Comparison of ENCODE assay signal across 10 cellular contexts in the genomic region with DNA sequence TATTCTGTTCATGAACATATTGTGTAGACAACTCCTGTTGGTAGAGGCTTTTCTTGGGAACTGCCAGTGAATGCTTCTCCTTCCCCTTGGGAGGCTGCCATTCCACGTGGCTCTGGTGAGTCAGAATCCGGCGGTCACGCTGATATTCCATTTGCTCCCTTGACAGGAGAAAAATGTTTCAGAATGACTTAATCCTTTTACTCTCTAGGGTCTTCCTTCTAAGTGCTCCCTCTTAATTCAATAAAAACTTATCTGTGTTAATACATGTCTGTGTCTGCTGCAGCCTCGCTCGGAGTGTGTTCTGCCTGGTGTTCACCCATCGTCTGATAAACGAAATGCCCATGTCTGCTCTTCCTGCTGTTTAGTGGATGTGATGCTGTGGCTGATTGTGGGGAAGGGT.
DNase-seq lines count a peak whose midpoint lies in the region; ATAC-seq, FAIRE-seq and TF ChIP-seq lines count a peak whose summit lies in the region.
"Had no signal": no experiment of that assay in that cellular context is flagged by ENCODE, and none has a peak within 500 bp of the region (broad histone marks: within the 10 kb centered on the region; RNA-seq: fewer than 3 reads in every experiment).

No MANE protein-coding gene starts in this region.

- H3K27ac ChIP-seq in Panc1 (ENCODE audit: low read length), result no peak overlapping the region; the same call in 1 of the 2 replicates
- H3K27ac ChIP-seq in neuronal stem cell (replicated peaks; ENCODE audit: low read length), result no peak overlapping the region

- ATAC-seq in Panc1, result peak; percentile 42; the same call in 1 of the 2 replicates

- H2BK5ac ChIP-seq in neuronal stem cell (ENCODE audit: low read length), result no peak overlapping the region

- H3K36me3 ChIP-seq in Panc1 (ENCODE audit: control insufficient read depth, insufficient read depth, low read length), result no peaks in the 10 kb centered on the region
- H3K36me3 ChIP-seq in neuronal stem cell (replicated peaks in 1 of 2; ENCODE audit: control insufficient read depth in 2 of 2, insufficient read depth in 2 of 2, low read length in 2 of 2), result no peaks in the 10 kb centered on the region

- FAIRE-seq in GM19239 (lab: Jason Lieb, UNC), result no peak

- no peak overlapping the region for H2AK5ac ChIP-seq in neuronal stem cell (ENCODE audit: low read depth, low read length)

- no peak overlapping the region for H4K8ac ChIP-seq in neuronal stem cell (ENCODE audit: low read depth, low read length)

- DNase-seq in AG04449 (ENCODE audit: low read depth, low spot score) (peak; percentile 57), Panc1 (ENCODE audit: low read depth, low spot score) (no peak), fibroblast of peridontal ligament (ENCODE audit: extremely low read depth) (peak; percentile 95), neuronal stem cell (ENCODE audit: low spot score) (no peak), activated gamma-delta T cell treated with Interleukin-2 at 50 U/mL for 16 hours (no peak), NCI-H345 (lab: John Stamatoyannopoulos, UW) (no peak), NCI-H524 treated with DMSO at 0.1 percent for 48 hours (lab: John Stamatoyannopoulos, UW) (no peak), GM19239 (ENCODE audit: insufficient read length, low spot score) (no peak)
- DNase-seq: activated CD8-positive, alpha-beta memory T cell treated with anti-CD3 and anti-CD28 coated beads for 24 hours; NCI-H187 had no signal

- H3K9ac ChIP-seq in neuronal stem cell (ENCODE audit: low read depth, low read length, poor library complexity), result no peak overlapping the region

- CTCF ChIA-PET in AG04449 (lab: Yijun Ruan, JAX), result no interaction called here
- CTCF ChIA-PET in Panc1 (lab: Charles Lee), result no interaction called here

- intact Hi-C loops in Panc1 (cut with micrococcal nuclease; ENCODE audit: unreplicated experiment), result no loop called here

- BruUV-seq in Panc1 (replicated peaks; lab: Mats Ljungman, UMichigan), result no TSS peak

- H2BK12ac ChIP-seq in neuronal stem cell (ENCODE audit: low read length), result no peak overlapping the region

- no peak overlapping the region for H3K4ac ChIP-seq in neuronal stem cell (ENCODE audit: low read length)

- POLR2A ChIA-PET in AG04449 (lab: Yijun Ruan, JAX), result no interaction called here
- POLR2A ChIA-PET in Panc1 (lab: Charles Lee), result no interaction called here

- H3K27me3 ChIP-seq in Panc1 (ENCODE audit: control insufficient read depth, insufficient read depth, low read length) (no peaks in the 10 kb centered on the region), neuronal stem cell (ENCODE audit: control insufficient read depth in 3 of 3, insufficient read depth in 3 of 3, low read depth in 1 of 3, low read length in 3 of 3) (no peaks in the 10 kb centered on the region)

- H3K9me3 ChIP-seq in Panc1 (ENCODE audit: control insufficient read depth, insufficient read depth, low read depth, low read length), result no peaks in the 10 kb centered on the region
- H3K9me3 ChIP-seq in neuronal stem cell (replicated peaks in 1 of 2; ENCODE audit: control insufficient read depth in 2 of 2, insufficient read depth in 1 of 2, low read depth in 1 of 2, low read length in 2 of 2), result no peaks in the 10 kb centered on the region

- in situ Hi-C loops in Panc1 (cut with HindIII; ENCODE audit: low pct_unique_long_range_greater_than_20kb, low sequenced_read_pairs), result no loop called here

- TF ChIP-seq CTCF in AG04449 (IDR thresholded peaks at IDR 0.05; ENCODE audit: insufficient read depth, low read length, missing control alignments), result no peak
- no peak for TF ChIP-seq CTCF in Panc1 (IDR thresholded peaks at IDR 0.05)

- H2AFZ ChIP-seq in neuronal stem cell (ENCODE audit: low read length), result peak overlapping the region; percentile 55

- H3K18ac ChIP-seq in neuronal stem cell (ENCODE audit: low read length), result no peak overlapping the region

- H2BK120ac ChIP-seq in neuronal stem cell (ENCODE audit: low read depth, low read length), result no peak overlapping the region

- WGBS in neuronal stem cell (ENCODE audit: extremely low coverage in 2 of 2, insufficient read length in 2 of 2, insufficient replicate concordance in 1 of 2), 2 donors, result no CpG with 5 or more reads among the region's 8 CpGs

- H3K4me1 ChIP-seq in Panc1 (ENCODE audit: control insufficient read depth, insufficient read depth, low read length) (peaks cover 4% of the 10 kb centered on the region; the same call in 1 of the 2 replicates), neuronal stem cell (ENCODE audit: control insufficient read depth in 2 of 2, insufficient read depth in 1 of 2, low read depth in 1 of 2, low read length in 2 of 2) (no peaks in the 10 kb centered on the region)

- no peak overlapping the region for H3K4me2 ChIP-seq in neuronal stem cell (ENCODE audit: insufficient read depth, low read length, poor library complexity, severe bottlenecking)

- H3K4me3 ChIP-seq in AG04449 (ENCODE audit: low read depth, low read length) (no peak overlapping the region), Panc1 (ENCODE audit: low read depth in 2 of 2, low read length in 2 of 2) (no peak overlapping the region), neuronal stem cell (ENCODE audit: low read length in 2 of 2) (no peak overlapping the region)

- no peak overlapping the region for H2BK15ac ChIP-seq in neuronal stem cell (ENCODE audit: low read length)

- no peak overlapping the region for H3K23ac ChIP-seq in neuronal stem cell (ENCODE audit: low read depth, low read length, poor library complexity)

- H3K79me1 ChIP-seq in neuronal stem cell (ENCODE audit: low read depth, low read length), result no peaks in the 10 kb centered on the region

- no peak overlapping the region for H3K14ac ChIP-seq in neuronal stem cell (ENCODE audit: low read length)

- no peak overlapping the region for H4K91ac ChIP-seq in neuronal stem cell (ENCODE audit: low read depth, low read length, poor library complexity)

Comparison
In these comparisons a context has a peak if more than half of its experiments do, and no peak if none do; other contexts are left out.
1. DNase-seq: peak in AG04449 (single experiment) and fibroblast of peridontal ligament (single experiment); none in Panc1 (single experiment), neuronal stem cell (single experiment), activated gamma-delta T cell treated with Interleukin-2 at 50 U/mL for 16 hours (single experiment), NCI-H345 (single experiment), NCI-H524 treated with DMSO at 0.1 percent for 48 hours (single experiment) and GM19239 (single experiment).